9 cellular contexts compared by ENCODE assay signal in the genomic region with DNA sequence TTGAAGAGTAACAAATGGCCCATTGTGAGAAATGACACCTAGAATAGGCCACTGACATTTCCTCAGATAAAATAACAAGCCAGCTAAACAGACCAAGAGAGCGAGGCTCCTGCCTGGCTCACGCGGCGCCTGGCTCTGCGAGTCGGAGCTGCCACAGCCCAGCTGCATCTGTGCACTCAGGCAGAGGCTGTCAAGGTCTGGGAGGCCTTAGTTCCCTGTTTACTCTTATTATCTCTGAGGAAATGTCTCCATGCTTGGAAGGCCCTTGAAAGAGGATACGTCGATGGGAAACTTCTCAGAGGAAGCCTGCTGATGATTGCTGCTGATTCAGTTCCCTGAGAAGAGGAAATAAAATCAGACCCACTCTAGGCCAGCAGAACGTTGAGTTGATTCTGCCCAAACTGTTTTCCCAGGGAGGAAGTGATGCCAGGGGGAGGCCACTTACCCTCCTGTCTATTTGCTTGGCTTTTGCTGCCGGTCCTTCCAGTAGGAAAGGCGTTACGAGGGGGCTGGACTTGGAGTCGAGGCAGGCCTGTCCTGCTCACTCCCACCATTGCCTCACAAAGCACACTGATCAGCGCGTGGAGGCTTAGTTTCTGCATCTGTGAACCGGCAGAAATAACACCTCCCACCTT.
DNase-seq lines count a peak whose midpoint lies in the region; ATAC-seq and TF ChIP-seq lines count a peak whose summit lies in the region.
"Had no signal": no experiment of that assay in that cellular context is flagged by ENCODE, and none has a peak within 500 bp of the region (broad histone marks: within the 10 kb centered on the region; RNA-seq: fewer than 3 reads in every experiment).

No MANE protein-coding gene starts in this region.

- peaks cover 0 to 10% (median 0%) of the 10 kb centered on the region in 4 donors for H3K4me1 ChIP-seq in sigmoid colon

- H3K36me3 ChIP-seq in kidney epithelial cell (ENCODE audit: control insufficient read depth, insufficient read depth, low read length) (no peaks in the 10 kb centered on the region), sigmoid colon (peaks cover 0 to 13% (median 0%) of the 10 kb centered on the region in 4 donors)

- TF ChIP-seq POLR2A in sigmoid colon (IDR thresholded peaks at IDR 0.05): no peak

- TF ChIP-seq EP300 in sigmoid colon (IDR thresholded peaks at IDR 0.05): no peak

- ATAC-seq in central memory CD8-positive, alpha-beta T cell (replicated peaks; ENCODE audit: extremely low read depth, poor library complexity, severe bottlenecking): no peak
- no peak for ATAC-seq in HG03039 (IDR thresholded peaks at IDR 0.05; ENCODE audit: unreplicated experiment)
- no peak for ATAC-seq in GM18909 (IDR thresholded peaks at IDR 0.05; ENCODE audit: poor library complexity, unreplicated experiment)
- ATAC-seq in HG03354 (IDR thresholded peaks at IDR 0.05; ENCODE audit: poor library complexity, severe bottlenecking, unreplicated experiment): no peak

- H3K36me3 Mint-ChIP-seq in central memory CD8-positive, alpha-beta T cell (ENCODE audit: insufficient read depth): peaks cover 8% of the 10 kb centered on the region

- peak overlapping the region in 3 of 4 donors; percentile 35 to 57 (median 42) for H3K27ac ChIP-seq in sigmoid colon

- peak; percentile 6 for DNase-seq in NAMALWA (ENCODE audit: low spot score)
- no peak for DNase-seq in central memory CD8-positive, alpha-beta T cell (ENCODE audit: low spot score in 2 of 2)
- DNase-seq in kidney epithelial cell (ENCODE audit: low read depth): peak; percentile 50
- peak; percentile 70 for DNase-seq in sigmoid colon
- no peak for DNase-seq in activated gamma-delta T cell (lab: John Stamatoyannopoulos, UW)
- DNase-seq: activated gamma-delta T cell treated with Interleukin-2 at 50 U/mL for 16 hours had no signal

- peak overlapping the region; percentile 32 for H3K27ac Mint-ChIP-seq in central memory CD8-positive, alpha-beta T cell (ENCODE audit: low read depth)

- peaks cover 37% of the 10 kb centered on the region for H3K4me1 Mint-ChIP-seq in central memory CD8-positive, alpha-beta T cell

- H3K4me3 Mint-ChIP-seq in central memory CD8-positive, alpha-beta T cell: no peak overlapping the region

- TF ChIP-seq CTCF in kidney epithelial cell (IDR thresholded peaks at IDR 0.05; ENCODE audit: insufficient read depth, low read length, poor library complexity, severe bottlenecking) (no peak), sigmoid colon (IDR thresholded peaks at IDR 0.05) (no peak)

- no peaks in the 10 kb centered on the region for H3K9me3 Mint-ChIP-seq in central memory CD8-positive, alpha-beta T cell

- H3K9me3 ChIP-seq in sigmoid colon: no peaks in the 10 kb centered on the region

- H3K27me3 ChIP-seq in kidney epithelial cell (ENCODE audit: control insufficient read depth, insufficient read depth, low read length) (no peaks in the 10 kb centered on the region), sigmoid colon (no peaks in the 10 kb centered on the region)

- H3K4me3 ChIP-seq in kidney epithelial cell (ENCODE audit: low read depth, low read length) (no peak overlapping the region), sigmoid colon (no peak overlapping the region)

- 76 to 90% methylated on average over 16 of the region's 16 CpGs for WGBS in sigmoid colon, 2 donors

- no peaks in the 10 kb centered on the region for H3K27me3 Mint-ChIP-seq in central memory CD8-positive, alpha-beta T cell

- intact Hi-C loops in sigmoid colon (cut with DNase I): loop anchor here (5.0 kb wide), 1 partner anchor 54 kb away; no protein-coding TSS in a partner anchor

Comparison
In these comparisons a context has a peak if more than half of its experiments do, and no peak if none do; other contexts are left out.
1. DNase-seq: peak in NAMALWA (single experiment), kidney epithelial cell (single experiment) and sigmoid colon (single experiment); none in central memory CD8-positive, alpha-beta T cell (0 of 2) and activated gamma-delta T cell (single experiment).